In genomic region chr3:57961177-57961827, GRCh38 we compare ENCODE assay signal across 3 cellular contexts.
TF ChIP-seq lines count a peak whose summit lies in the region.

No MANE protein-coding gene starts in this region.

TF ChIP-seq in A549, 52 proteins besides CTCF, POLR2A, EP300 and RAD21:
- TF ChIP-seq REST (IDR thresholded peaks at IDR 0.05) = no peak
- TF ChIP-seq HOXB5 (CRISPR knock-in tag; IDR thresholded peaks at IDR 0.05) = no peak
- no peak for TF ChIP-seq CBX2 (IDR thresholded peaks at IDR 0.05; ENCODE audit: borderline replicate concordance, low read depth)
- no peak for TF ChIP-seq CHD4 (IDR thresholded peaks at IDR 0.05; ENCODE audit: borderline replicate concordance)
- no peak for TF ChIP-seq MAZ (IDR thresholded peaks at IDR 0.05; ENCODE audit: borderline replicate concordance, low read depth, low read length)
- TF ChIP-seq RARB (CRISPR knock-in tag; IDR thresholded peaks at IDR 0.05) = no peak
- TF ChIP-seq TFCP2L1 (CRISPR knock-in tag; IDR thresholded peaks at IDR 0.05) = no peak
- TF ChIP-seq CHD2 (IDR thresholded peaks at IDR 0.05; ENCODE audit: low read length, partially characterized antibody) = no peak
- no peak for TF ChIP-seq GATA3 (IDR thresholded peaks at IDR 0.05; ENCODE audit: borderline replicate concordance)
- TF ChIP-seq ZFP36 (IDR thresholded peaks at IDR 0.05; ENCODE audit: borderline replicate concordance, partially characterized antibody) = no peak
TF ChIP-seq in A549: peak in this region for 0.

TF ChIP-seq in IMR-90, 13 proteins besides CTCF, POLR2A, EP300 and RAD21:
- no peak for TF ChIP-seq FOS (IDR thresholded peaks at IDR 0.05; ENCODE audit: low read depth, low read length)
- no peak for TF ChIP-seq BHLHE40 (IDR thresholded peaks at IDR 0.05; ENCODE audit: low read depth, low read length)
- no peak for TF ChIP-seq RCOR1 (IDR thresholded peaks at IDR 0.05; ENCODE audit: insufficient replicate concordance, low read length)
- TF ChIP-seq, protein P1, sequence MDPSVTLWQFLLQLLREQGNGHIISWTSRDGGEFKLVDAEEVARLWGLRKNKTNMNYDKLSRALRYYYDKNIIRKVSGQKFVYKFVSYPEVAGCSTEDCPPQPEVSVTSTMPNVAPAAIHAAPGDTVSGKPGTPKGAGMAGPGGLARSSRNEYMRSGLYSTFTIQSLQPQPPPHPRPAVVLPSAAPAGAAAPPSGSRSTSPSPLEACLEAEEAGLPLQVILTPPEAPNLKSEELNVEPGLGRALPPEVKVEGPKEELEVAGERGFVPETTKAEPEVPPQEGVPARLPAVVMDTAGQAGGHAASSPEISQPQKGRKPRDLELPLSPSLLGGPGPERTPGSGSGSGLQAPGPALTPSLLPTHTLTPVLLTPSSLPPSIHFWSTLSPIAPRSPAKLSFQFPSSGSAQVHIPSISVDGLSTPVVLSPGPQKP (IDR thresholded peaks at IDR 0.05; ENCODE audit: borderline replicate concordance, low read depth, low read length) = no peak
- TF ChIP-seq RFX5 (IDR thresholded peaks at IDR 0.05; ENCODE audit: low read depth, low read length) = no peak
- TF ChIP-seq SMC3 (IDR thresholded peaks at IDR 0.05; ENCODE audit: low read depth, low read length) = no peak
- no peak for TF ChIP-seq USF2 (IDR thresholded peaks at IDR 0.05; ENCODE audit: low read depth, low read length)
- TF ChIP-seq CHD1 (IDR thresholded peaks at IDR 0.05; ENCODE audit: low read depth, low read length) = no peak
- TF ChIP-seq MAFK (IDR thresholded peaks at IDR 0.05; ENCODE audit: low read depth, low read length) = no peak
- TF ChIP-seq NFE2L2 (IDR thresholded peaks at IDR 0.05; ENCODE audit: low read depth, low read length) = no peak
- TF ChIP-seq MXI1 (IDR thresholded peaks at IDR 0.05; ENCODE audit: borderline replicate concordance, low read depth, low read length) = no peak
- no peak for TF ChIP-seq MAZ (IDR thresholded peaks at IDR 0.05; ENCODE audit: borderline replicate concordance, low read depth, low read length)
- no peak for TF ChIP-seq CEBPB (IDR thresholded peaks at IDR 0.05; ENCODE audit: low read depth, low read length)

TF ChIP-seq in SK-N-SH, 30 proteins besides CTCF, POLR2A, EP300 and RAD21:
- TF ChIP-seq JUND (IDR thresholded peaks at IDR 0.05) (no peak), GABPA (IDR thresholded peaks at IDR 0.05; ENCODE audit: low read depth) (no peak), ELF1 (IDR thresholded peaks at IDR 0.05) (no peak), TAF1 (IDR thresholded peaks at IDR 0.05; ENCODE audit: borderline replicate concordance, low read depth, low read length) (no peak), GATA2 (CRISPR knock-in tag; IDR thresholded peaks at IDR 0.05) (no peak), CHD2 (IDR thresholded peaks at IDR 0.05; ENCODE audit: low read length, partially characterized antibody) (no peak), TCF12 (IDR thresholded peaks at IDR 0.05) (no peak)
- TF ChIP-seq, protein P2, sequence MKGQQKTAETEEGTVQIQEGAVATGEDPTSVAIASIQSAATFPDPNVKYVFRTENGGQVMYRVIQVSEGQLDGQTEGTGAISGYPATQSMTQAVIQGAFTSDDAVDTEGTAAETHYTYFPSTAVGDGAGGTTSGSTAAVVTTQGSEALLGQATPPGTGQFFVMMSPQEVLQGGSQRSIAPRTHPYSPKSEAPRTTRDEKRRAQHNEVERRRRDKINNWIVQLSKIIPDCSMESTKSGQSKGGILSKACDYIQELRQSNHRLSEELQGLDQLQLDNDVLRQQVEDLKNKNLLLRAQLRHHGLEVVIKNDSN (IDR thresholded peaks at IDR 0.05; ENCODE audit: borderline replicate concordance, low read depth) = no peak
